18 cellular contexts compared by ENCODE assay signal in the genomic region with DNA sequence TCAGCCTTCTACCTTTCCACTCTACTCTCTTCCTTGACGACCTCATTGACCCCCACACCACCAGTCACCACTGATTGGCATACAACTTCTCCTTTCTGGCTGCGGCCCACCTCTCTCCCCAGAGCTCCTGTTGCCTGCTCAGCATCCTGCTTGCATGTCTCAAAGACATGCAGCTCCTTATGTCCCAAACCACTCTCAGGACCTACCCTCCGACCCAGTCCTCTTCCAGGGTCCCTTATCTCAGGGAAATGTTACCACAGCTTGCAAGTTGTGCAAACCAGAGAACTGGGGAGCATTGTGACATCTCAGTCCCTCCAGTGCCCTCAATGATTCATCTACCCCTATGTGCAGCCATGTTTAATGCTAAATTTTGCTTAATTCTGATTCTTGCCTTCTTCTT. TPM values are rescaled to one million over a fixed set of nuclear protein-coding genes. Genes with fewer than 3 reads are reported as not detected.
"Had no signal": no experiment of that assay in that cellular context is flagged by ENCODE, and none has a peak within 500 bp of the region (broad histone marks: within the 10 kb centered on the region; RNA-seq: fewer than 3 reads in every experiment).

No MANE protein-coding gene starts in this region.

- H3K27ac Mint-ChIP-seq: activated CD4-positive, alpha-beta T cell treated with anti-CD3 and anti-CD28 coated beads, Interleukin-2, amount 10 ng/mL, durations not matched to agents 24 days and 14 days; activated naive CD4-positive, alpha-beta T cell treated with anti-CD3 and anti-CD28 coated beads for 36 hours; memory B cell; stimulated activated naive CD8-positive, alpha-beta T cell treated with anti-CD3 and anti-CD28 coated beads, Interleukin-15, Interleukin-2, amounts not matched to agents 100 ng/mL and 50 ng/mL, for 24 hours had no signal

- H3K9me3 Mint-ChIP-seq: activated CD4-positive, alpha-beta T cell treated with anti-CD3 and anti-CD28 coated beads, Interleukin-2, amount 10 ng/mL, durations not matched to agents 24 days and 14 days; central memory CD8-positive, alpha-beta T cell; stimulated activated naive CD8-positive, alpha-beta T cell treated with anti-CD3 and anti-CD28 coated beads, Interleukin-15, Interleukin-2, amounts not matched to agents 100 ng/mL and 50 ng/mL, for 24 hours had no signal

- H3K27ac ChIP-seq: body of pancreas, gastrocnemius medialis, left lung, ovary, testis had no signal

- ATAC-seq: body of pancreas, gastrocnemius medialis, left lung had no signal

- H3K4me3 ChIP-seq: body of pancreas, gastrocnemius medialis, left lung, ovary, testis had no signal

- H3K27me3 Mint-ChIP-seq: memory B cell; stimulated activated naive CD8-positive, alpha-beta T cell treated with anti-CD3 and anti-CD28 coated beads, Interleukin-15, Interleukin-2, amounts not matched to agents 100 ng/mL and 50 ng/mL, for 24 hours had no signal

- H3K36me3 Mint-ChIP-seq: memory B cell had no signal

- H3K9me3 ChIP-seq: body of pancreas, gastrocnemius medialis, left lung, ovary, testis had no signal

- H3K4me3 Mint-ChIP-seq: activated CD4-positive, alpha-beta T cell treated with anti-CD3 and anti-CD28 coated beads, Interleukin-2, amount 10 ng/mL, durations not matched to agents 24 days and 14 days; activated naive CD4-positive, alpha-beta T cell treated with anti-CD3 and anti-CD28 coated beads for 36 hours; central memory CD8-positive, alpha-beta T cell; memory B cell; stimulated activated naive CD8-positive, alpha-beta T cell treated with anti-CD3 and anti-CD28 coated beads, Interleukin-15, Interleukin-2, amounts not matched to agents 100 ng/mL and 50 ng/mL, for 24 hours had no signal

- H3K36me3 ChIP-seq: gastrocnemius medialis, left lung, ovary had no signal

- H3K27me3 ChIP-seq: body of pancreas, gastrocnemius medialis, left lung, ovary, testis had no signal

- DNase-seq: activated CD4-positive, alpha-beta T cell treated with anti-CD3 and anti-CD28 coated beads, Interleukin-2, amount 10 ng/mL, durations not matched to agents 24 days and 14 days; activated CD8-positive, alpha-beta memory T cell treated with anti-CD3 and anti-CD28 coated beads for 24 hours; activated naive CD4-positive, alpha-beta T cell treated with anti-CD3 and anti-CD28 coated beads for 36 hours; amniotic stem cell; body of pancreas; cortex of kidney; effector CD8-positive, alpha-beta T cell; gastrocnemius medialis; left lung; ovary; stimulated activated CD4-positive, alpha-beta T cell treated with anti-CD3 and anti-CD28 coated beads, Interleukin-12 subunit alpha, Interleukin-12 subunit beta, amount 100 ng/mL, for 4 hours; T1000; testis had no signal

- H3K4me1 ChIP-seq: body of pancreas, gastrocnemius medialis, testis had no signal

RNA-seq across cellular contexts. Expression of gene TRPM1, which starts 49.9 kb away (rescaled TPM):
- total RNA-seq: activated CD4-positive, alpha-beta T cell treated with anti-CD3 and anti-CD28 coated beads, Interleukin-2, amount 10 ng/mL, durations not matched to agents 24 days and 14 days; activated naive CD4-positive, alpha-beta T cell treated with anti-CD3 and anti-CD28 coated beads for 36 hours; body of pancreas; fibroblast of lung; gastrocnemius medialis; left lung; ovary had no signal
- polyA plus RNA-seq: fibroblast of lung, neural cell had no signal
